ENCODE assay signal across 37 cellular contexts in genomic region chr16:5461141-5461540, GRCh38.
"Had no signal": no experiment of that assay in that cellular context is flagged by ENCODE, and none has a peak within 500 bp of the region (broad histone marks: within the 10 kb centered on the region; RNA-seq: fewer than 3 reads in every experiment).

No MANE protein-coding gene starts in this region.

- H3K27me3 ChIP-seq: adrenal gland, body of pancreas, breast epithelium, SJCRH30 had no signal

- ATAC-seq: activated CD8-positive, alpha-beta T cell treated with anti-CD3 and anti-CD28 coated beads for 36 hours; activated T-cell treated with anti-CD3 and anti-CD28 coated beads, Interleukin-2, amount 50 U/mL, for 72 hours; activated T-helper 17 cell treated with anti-CD3 and anti-CD28 coated beads, Interleukin-2, amount 50 U/mL, for 72 hours; body of pancreas; Panc1 had no signal

- H3K9me3 Mint-ChIP-seq: activated CD8-positive, alpha-beta T cell treated with anti-CD3 and anti-CD28 coated beads for 36 hours; activated T-helper 17 cell treated with anti-CD3 and anti-CD28 coated beads, Interleukin-2, amount 50 U/mL, for 72 hours had no signal

- H3K4me3 Mint-ChIP-seq: activated CD8-positive, alpha-beta T cell treated with anti-CD3 and anti-CD28 coated beads for 36 hours; activated naive CD4-positive, alpha-beta T cell treated with anti-CD3 and anti-CD28 coated beads, Interleukin-2, amount 50 U/mL, for 24 hours; activated T-cell treated with anti-CD3 and anti-CD28 coated beads, Interleukin-2, amount 50 U/mL, for 72 hours; activated T-helper 17 cell treated with anti-CD3 and anti-CD28 coated beads, Interleukin-2, amount 50 U/mL, for 72 hours had no signal

- DNase-seq: activated CD4-positive, alpha-beta T cell treated with anti-CD3 and anti-CD28 coated beads for 1 hour; activated CD4-positive, alpha-beta T cell treated with anti-CD3 and anti-CD28 coated beads for 48 hours; activated CD4-positive, alpha-beta T cell treated with anti-CD3 and anti-CD28 coated beads, Interleukin-2, amount 50 U/mL, for 4 hours; activated CD4-positive, CD25-positive, alpha-beta regulatory T cell; activated CD8-positive, alpha-beta T cell treated with anti-CD3 and anti-CD28 coated beads for 36 hours; activated effector memory CD4-positive, alpha-beta T cell treated with anti-CD3 and anti-CD28 coated beads, Interleukin-2, amount 50 U/mL, for 16 hours; activated naive CD4-positive, alpha-beta T cell treated with Interleukin-2 at 50 U/mL for 16 hours; activated T-cell treated with anti-CD3 and anti-CD28 coated beads, Interleukin-2, amount 50 U/mL, for 1 hour; activated T-cell treated with anti-CD3 and anti-CD28 coated beads, Interleukin-2, amount 50 U/mL, for 72 hours; adrenal gland; body of pancreas; cerebellar nuclear complex; MM.1S; MV-4-11; NCI-H1092; NCI-H1436 treated with DMSO at 0.1 percent for 48 hours; NCI-H1694 treated with DMSO at 0.1 percent for 48 hours; NCI-H2029 treated with DMSO at 0.1 percent for 48 hours; NCI-H2107; NCI-H2171; NCI-H226; NCI-H446 treated with DMSO at 0.1 percent for 48 hours; NCI-H524; NCI-H69; SHP77; SJCRH30; SW 1271; T-helper 1 cell; T-helper 2 cell; T-helper 9 cell had no signal

- H3K4me3 ChIP-seq: adrenal gland, body of pancreas, breast epithelium, SJCRH30, SK-N-MC had no signal

- H3K36me3 ChIP-seq: adrenal gland, breast epithelium, SJCRH30 had no signal

- H3K9me3 ChIP-seq: adrenal gland, body of pancreas, breast epithelium, SJCRH30 had no signal

- H3K36me3 Mint-ChIP-seq: activated naive CD4-positive, alpha-beta T cell treated with anti-CD3 and anti-CD28 coated beads, Interleukin-2, amount 50 U/mL, for 24 hours had no signal

- H3K4me2 ChIP-seq: KMS-11 had no signal

- H3K27ac ChIP-seq: adrenal gland, body of pancreas, breast epithelium, KMS-11, SJCRH30, SK-N-MC, VCaP had no signal

- H3K27ac Mint-ChIP-seq: activated CD8-positive, alpha-beta T cell treated with anti-CD3 and anti-CD28 coated beads for 36 hours; activated naive CD4-positive, alpha-beta T cell treated with anti-CD3 and anti-CD28 coated beads, Interleukin-2, amount 50 U/mL, for 24 hours; activated T-cell treated with anti-CD3 and anti-CD28 coated beads, Interleukin-2, amount 50 U/mL, for 72 hours; activated T-helper 17 cell treated with anti-CD3 and anti-CD28 coated beads, Interleukin-2, amount 50 U/mL, for 72 hours had no signal

- H3K9ac ChIP-seq: KMS-11 had no signal

- H3K4me1 Mint-ChIP-seq: activated naive CD4-positive, alpha-beta T cell treated with anti-CD3 and anti-CD28 coated beads, Interleukin-2, amount 50 U/mL, for 24 hours; activated T-helper 17 cell treated with anti-CD3 and anti-CD28 coated beads, Interleukin-2, amount 50 U/mL, for 72 hours had no signal
